In genomic region chr6:130000526-130001228, GRCh38 we compare ENCODE assay signal across 27 cellular contexts.
"Had no signal": no experiment of that assay in that cellular context is flagged by ENCODE, and none has a peak within 500 bp of the region (broad histone marks: within the 10 kb centered on the region; RNA-seq: fewer than 3 reads in every experiment).

No MANE protein-coding gene starts in this region.

- H3K9me3 ChIP-seq: adrenal gland, Peyer's patch, SJSA1 had no signal

- H3K36me3 Mint-ChIP-seq: activated CD8-positive, alpha-beta memory T cell treated with anti-CD3 and anti-CD28 coated beads, Interleukin-2, amount 10 ng/mL, durations not matched to agents 7 days and 5 days; activated naive CD8-positive, alpha-beta T cell treated with anti-CD3 and anti-CD28 coated beads, Interleukin-2, amount 10 ng/mL, durations not matched to agents 7 days and 5 days had no signal

- H3K27ac Mint-ChIP-seq: activated CD4-positive, alpha-beta T cell treated with anti-CD3 and anti-CD28 coated beads, Interleukin-2, amount 10 ng/mL, durations not matched to agents 24 days and 14 days; activated CD8-positive, alpha-beta memory T cell treated with anti-CD3 and anti-CD28 coated beads, Interleukin-2, amount 10 ng/mL, durations not matched to agents 7 days and 5 days; activated naive CD8-positive, alpha-beta T cell treated with anti-CD3 and anti-CD28 coated beads, Interleukin-2, amount 10 ng/mL, durations not matched to agents 7 days and 5 days; activated T-helper 2 cell treated with anti-CD3 and anti-CD28 coated beads, Interferon-gamma antibody, Interleukin-2, Interleukin-4, amounts not matched to agents 10 μg/mL and 5 μg/mL and 100 μg/mL, durations not matched to agents 14 hours and 24 hours and 36 hours; T-helper 2 cell treated with Interferon-gamma antibody and Interleukin-4, amounts not matched to agents 5 μg/mL and 100 μg/mL, for 36 hours had no signal

- H3K4me1 ChIP-seq: adrenal gland, Peyer's patch, SJSA1 had no signal

- ATAC-seq: activated CD8-positive, alpha-beta memory T cell treated with anti-CD3 and anti-CD28 coated beads, Interleukin-2, amount 10 ng/mL, durations not matched to agents 7 days and 5 days; activated T-cell treated with anti-CD3 and anti-CD28 coated beads, Interleukin-2, amount 50 U/mL, for 4 hours; SK-N-SH treated with all-trans-retinoic acid at 6 μM for 48 hours had no signal

- H3K27ac ChIP-seq: adrenal gland, Peyer's patch, SJSA1 had no signal

- H3K9me3 Mint-ChIP-seq: activated CD4-positive, alpha-beta T cell treated with anti-CD3 and anti-CD28 coated beads, Interleukin-2, amount 10 ng/mL, durations not matched to agents 24 days and 14 days; activated naive CD8-positive, alpha-beta T cell treated with anti-CD3 and anti-CD28 coated beads, Interleukin-2, amount 10 ng/mL, durations not matched to agents 7 days and 5 days; activated T-cell treated with anti-CD3 and anti-CD28 coated beads, Interleukin-2, amount 50 U/mL, for 4 hours; activated T-helper 2 cell treated with anti-CD3 and anti-CD28 coated beads, Interferon-gamma antibody, Interleukin-2, Interleukin-4, amounts not matched to agents 10 μg/mL and 5 μg/mL and 100 μg/mL, durations not matched to agents 14 hours and 24 hours and 36 hours; T-helper 2 cell treated with Interferon-gamma antibody and Interleukin-4, amounts not matched to agents 5 μg/mL and 100 μg/mL, for 36 hours had no signal

- H3K4me3 Mint-ChIP-seq: activated CD4-positive, alpha-beta T cell treated with anti-CD3 and anti-CD28 coated beads, Interleukin-2, amount 10 ng/mL, durations not matched to agents 24 days and 14 days; activated CD8-positive, alpha-beta memory T cell treated with anti-CD3 and anti-CD28 coated beads, Interleukin-2, amount 10 ng/mL, durations not matched to agents 7 days and 5 days; activated naive CD8-positive, alpha-beta T cell treated with anti-CD3 and anti-CD28 coated beads, Interleukin-2, amount 10 ng/mL, durations not matched to agents 7 days and 5 days; activated T-cell treated with anti-CD3 and anti-CD28 coated beads, Interleukin-2, amount 50 U/mL, for 4 hours; T-helper 2 cell treated with Interferon-gamma antibody and Interleukin-4, amounts not matched to agents 5 μg/mL and 100 μg/mL, for 36 hours had no signal

- DNase-seq: activated CD4-positive, alpha-beta T cell treated with anti-CD3 and anti-CD28 coated beads for 1 hour; activated CD4-positive, alpha-beta T cell treated with anti-CD3 and anti-CD28 coated beads, Interleukin-2, amount 10 ng/mL, durations not matched to agents 24 days and 14 days; activated CD4-positive, alpha-beta T cell treated with anti-CD3 and anti-CD28 coated beads, Interleukin-2, amount 50 U/mL, for 48 hours; activated CD8-positive, alpha-beta memory T cell treated with anti-CD3 and anti-CD28 coated beads, Interleukin-2, amount 10 ng/mL, durations not matched to agents 7 days and 5 days; activated naive CD4-positive, alpha-beta T cell treated with anti-CD3 and anti-CD28 coated beads, Interleukin-2, amount 50 U/mL, for 16 hours; activated naive CD8-positive, alpha-beta T cell treated with anti-CD3 and anti-CD28 coated beads, Interleukin-2, amount 10 ng/mL, durations not matched to agents 7 days and 5 days; activated T-cell treated with anti-CD3 and anti-CD28 coated beads, Interleukin-2, amount 50 U/mL, for 4 hours; adrenal gland; anterior cingulate cortex; cerebellar nuclear complex; KG1; NCI-H1092; NCI-H2029; NCI-H2107; NCI-H2171 treated with DMSO at 0.1 percent for 48 hours; NCI-H345; NCI-H510A; NCI-H526 treated with DMSO at 0.1 percent for 48 hours; NK-92 treated with Interleukin-12 subunit alpha and Interleukin-12 subunit beta, amount 100 ng/mL, for 24 hours; OCI-M1; Peyer's patch; SHP77; SW 1271 had no signal

- H3K4me3 ChIP-seq: adrenal gland, Peyer's patch, SJSA1 had no signal

- H3K27me3 ChIP-seq: adrenal gland, Peyer's patch, SJSA1 had no signal

- H3K36me3 ChIP-seq: adrenal gland, Peyer's patch, SJSA1 had no signal

- H3K4me1 Mint-ChIP-seq: activated CD4-positive, alpha-beta T cell treated with anti-CD3 and anti-CD28 coated beads, Interleukin-2, amount 10 ng/mL, durations not matched to agents 24 days and 14 days; activated CD8-positive, alpha-beta memory T cell treated with anti-CD3 and anti-CD28 coated beads, Interleukin-2, amount 10 ng/mL, durations not matched to agents 7 days and 5 days had no signal
